Comparison of ENCODE assay signal across 2 cellular contexts in genomic region chr3:43764471-43764870, GRCh38.
TF ChIP-seq lines count a peak whose summit lies in the region.

No MANE protein-coding gene starts in this region.

TF ChIP-seq in IMR-90, 13 proteins besides CTCF, POLR2A, EP300 and RAD21 (continued from another document):
- TF ChIP-seq CHD1 (IDR thresholded peaks at IDR 0.05; ENCODE audit: low read depth, low read length): no peak
- no peak for TF ChIP-seq RFX5 (IDR thresholded peaks at IDR 0.05; ENCODE audit: low read depth, low read length)
- TF ChIP-seq FOS (IDR thresholded peaks at IDR 0.05; ENCODE audit: low read depth, low read length): no peak
- TF ChIP-seq ELK1 (IDR thresholded peaks at IDR 0.05; ENCODE audit: borderline replicate concordance, low read depth, low read length): no peak

TF ChIP-seq in SK-N-SH, 30 proteins besides CTCF, POLR2A, EP300 and RAD21 (continued from another document):
- 0 out of 2 replicates have a peak, but pooled peaks have one; percentile 11 for TF ChIP-seq NFIC (IDR thresholded peaks at IDR 0.05; ENCODE audit: borderline replicate concordance)
- TF ChIP-seq TCF12 (IDR thresholded peaks at IDR 0.05): peak; percentile 54; the same call in 1 of the 2 replicates
- no peak for TF ChIP-seq GABPA (IDR thresholded peaks at IDR 0.05; ENCODE audit: low read depth)
- no peak for TF ChIP-seq ZBTB33 (IDR thresholded peaks at IDR 0.05; ENCODE audit: borderline replicate concordance, low read depth)
- TF ChIP-seq RCOR1 (IDR thresholded peaks at IDR 0.05; ENCODE audit: low read length): peak; percentile 98
- peak; percentile 83 for TF ChIP-seq CHD2 (IDR thresholded peaks at IDR 0.05; ENCODE audit: low read length, partially characterized antibody)
- no peak for TF ChIP-seq USF1 (IDR thresholded peaks at IDR 0.05; ENCODE audit: borderline replicate concordance, low read depth)
- TF ChIP-seq RXRA (IDR thresholded peaks at IDR 0.05; ENCODE audit: borderline replicate concordance, low read depth): no peak
- TF ChIP-seq MXI1 (IDR thresholded peaks at IDR 0.05; ENCODE audit: low read depth, low read length): peak; percentile 35; the same call in 1 of the 2 replicates
- TF ChIP-seq POLR2AphosphoS5 (IDR thresholded peaks at IDR 0.05; ENCODE audit: low read depth, low read length): 0 out of 2 replicates have a peak, but pooled peaks have one; percentile 16
